In the genomic region with DNA sequence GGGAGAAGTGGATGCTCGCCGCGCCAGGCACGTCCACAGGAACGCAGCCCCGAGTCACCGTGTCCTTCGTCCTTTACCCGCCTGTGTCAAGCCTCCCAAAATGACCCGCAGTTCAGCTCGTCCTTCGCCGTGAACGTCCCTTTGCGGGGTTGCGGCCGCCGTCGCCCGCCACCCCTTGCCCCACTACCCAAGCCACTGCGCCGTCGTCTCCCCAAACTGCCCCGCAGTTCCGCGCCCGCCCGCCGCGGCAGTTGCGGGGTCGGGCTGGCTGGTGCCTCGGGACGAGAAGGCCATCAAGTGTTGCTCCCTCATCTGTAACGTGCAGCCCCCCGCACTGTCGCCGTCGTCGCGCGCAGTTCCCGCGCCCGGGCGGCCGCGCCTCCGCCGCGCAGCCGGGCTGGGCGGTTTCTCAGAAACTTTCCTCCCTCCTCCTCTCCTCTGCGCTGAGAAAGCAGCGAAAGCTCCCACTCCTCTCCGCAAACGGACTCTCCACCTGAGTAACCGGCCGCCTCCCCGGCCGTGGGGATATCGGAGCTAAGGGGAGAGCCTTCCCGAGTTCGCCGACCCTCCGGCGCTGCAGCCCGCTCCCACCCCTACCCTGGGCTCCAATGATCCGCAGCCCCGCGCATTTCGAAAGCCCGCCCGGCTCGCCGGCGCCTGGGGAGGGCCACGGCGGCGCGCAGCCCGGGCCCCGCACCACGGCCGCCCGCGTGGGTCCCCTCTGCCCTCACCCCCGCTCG, we compare ENCODE assay signal across 8 cellular contexts. TPM values are rescaled to one million over a fixed set of nuclear protein-coding genes. Genes with fewer than 3 reads are reported as not detected.
DNase-seq lines count a peak whose midpoint lies in the region; ATAC-seq and TF ChIP-seq lines count a peak whose summit lies in the region.

No MANE protein-coding gene starts in this region.

- peak overlapping the region; percentile 75 for H3K4me3 ChIP-seq in NT2/D1 (ENCODE audit: insufficient read length, low read depth)
- peak overlapping the region; percentile 82 for H3K4me3 ChIP-seq in trophoblast cell (ENCODE audit: low read depth, low read length)

- H4K8ac ChIP-seq in trophoblast cell (ENCODE audit: low read depth, low read length) = peak overlapping the region; percentile 64

- H3K9me3 ChIP-seq in NT2/D1 (ENCODE audit: insufficient read depth, low read length) (no peaks in the 10 kb centered on the region), trophoblast cell (ENCODE audit: insufficient read depth, low read depth, low read length) (no peaks in the 10 kb centered on the region)

- peak; percentile 30 for ATAC-seq in Right ventricle myocardium superior (ENCODE audit: poor library complexity)
- ATAC-seq in GM18520 (IDR thresholded peaks at IDR 0.05; ENCODE audit: unreplicated experiment) = no peak

- peak overlapping the region; percentile 65 for H3K18ac ChIP-seq in trophoblast cell (ENCODE audit: low read length)

- peak overlapping the region; percentile 53 for H3K4ac ChIP-seq in trophoblast cell (ENCODE audit: low read depth, low read length)

- peak overlapping the region; percentile 84 for H3K27ac ChIP-seq in trophoblast cell (ENCODE audit: low read depth, low read length)

- WGBS in trophoblast cell (ENCODE audit: extremely low coverage, insufficient coverage, insufficient read length) = no CpG with 5 or more reads among the region's 89 CpGs

- H3K9ac ChIP-seq in NT2/D1 (ENCODE audit: insufficient read length, low read depth) (peak overlapping the region; percentile 96), trophoblast cell (ENCODE audit: low read length) (peak overlapping the region; percentile 91)

- peak overlapping the region; percentile 70 for H3K14ac ChIP-seq in trophoblast cell (ENCODE audit: low read length)

- TF ChIP-seq CTCF in GM10266 (IDR thresholded peaks at IDR 0.05; ENCODE audit: control insufficient read depth, insufficient read depth, low read depth, missing control alignments) = no peak

- peaks cover 7% of the 10 kb centered on the region for H3K4me1 ChIP-seq in NT2/D1 (ENCODE audit: insufficient read depth, insufficient read length)
- peaks cover 2 to 7% of the 10 kb centered on the region in 2 experiments for H3K4me1 ChIP-seq in trophoblast cell (ENCODE audit: control insufficient read depth in 1 of 2, insufficient read depth in 2 of 2, low read length in 2 of 2)

- intact Hi-C loops in Right ventricle myocardium superior (cut with DNase I) = no loop called here

- H3K36me3 ChIP-seq in NT2/D1 (ENCODE audit: insufficient read depth, insufficient read length, low read length) (peaks cover 44% of the 10 kb centered on the region), trophoblast cell (ENCODE audit: control insufficient read depth in 1 of 2, insufficient read depth in 2 of 2, low read length in 2 of 2) (peaks cover 0 to 5% of the 10 kb centered on the region in 2 experiments)

- H4K91ac ChIP-seq in trophoblast cell (ENCODE audit: low read depth, low read length) = peak overlapping the region; percentile 90

- no peaks in the 10 kb centered on the region for H3K27me3 ChIP-seq in NT2/D1 (ENCODE audit: insufficient read depth, insufficient read length)
- no peaks in the 10 kb centered on the region for H3K27me3 ChIP-seq in trophoblast cell (ENCODE audit: insufficient read depth, low read length)

- peak overlapping the region; percentile 64 for H4K12ac ChIP-seq in trophoblast cell (ENCODE audit: low read depth, low read length)

- peak overlapping the region; percentile 99 for H3K4me2 ChIP-seq in trophoblast cell (ENCODE audit: low read length)

- H3K23ac ChIP-seq in trophoblast cell (ENCODE audit: low read length) = no peak overlapping the region

- DNase-seq in GM10266 (ENCODE audit: extremely low spot score) (peak; percentile 51), NT2/D1 (ENCODE audit: low read depth, low spot score) (no peak), Right ventricle myocardium superior (peak; percentile 60), trophoblast cell (peak; percentile 38 to 72), mucosa of gallbladder (ENCODE audit: low spot score) (no peak), NCI-H2196 treated with DMSO at 0.1 percent for 48 hours (lab: John Stamatoyannopoulos, UW; ENCODE audit: unreplicated experiment) (no peak)
- peak; percentile 54 for DNase-seq in activated naive CD4-positive, alpha-beta T cell treated with Interleukin-2 at 50 U/mL for 16 hours

- peak overlapping the region; percentile 83 for H2BK5ac ChIP-seq in trophoblast cell (ENCODE audit: low read depth, low read length, poor library complexity)

- peaks cover 11% of the 10 kb centered on the region for H3K79me2 ChIP-seq in trophoblast cell (ENCODE audit: control insufficient read depth, insufficient read depth, low read length, poor library complexity)

- H2BK12ac ChIP-seq in trophoblast cell (ENCODE audit: low read length) = peak overlapping the region; percentile 21

- no peak overlapping the region for H2AK5ac ChIP-seq in trophoblast cell (ENCODE audit: low read length)

- peaks cover 19% of the 10 kb centered on the region for H3K79me1 ChIP-seq in trophoblast cell (ENCODE audit: low read length)

- H2AFZ ChIP-seq in trophoblast cell (ENCODE audit: insufficient read depth, low read length, poor library complexity) = peak overlapping the region; percentile 91

- H2BK120ac ChIP-seq in trophoblast cell (ENCODE audit: insufficient read depth, low read length, poor library complexity) = peak overlapping the region; percentile 60

RNA-seq across cellular contexts. Expression of a gene that starts 6.7 kb away (rescaled TPM):
- total RNA-seq in Right ventricle myocardium superior (37.5 TPM), mucosa of gallbladder (63.0 TPM)
- polyA plus RNA-seq in trophoblast cell (2013) = 14.3 and 15.3 TPM in 2 replicates

RNA-seq across cellular contexts. Expression of a gene that starts 27.9 kb away (rescaled TPM):
- total RNA-seq in Right ventricle myocardium superior = not detected
- 3.1 and 3.5 TPM in 2 replicates for polyA plus RNA-seq in trophoblast cell (2013)
- 0.26 TPM for total RNA-seq in mucosa of gallbladder

Comparison
In these comparisons a context has a peak if more than half of its experiments do, and no peak if none do; other contexts are left out.
1. DNase-seq: peak in GM10266 (single experiment), activated naive CD4-positive, alpha-beta T cell treated with Interleukin-2 at 50 U/mL for 16 hours (single experiment), Right ventricle myocardium superior (single experiment) and trophoblast cell (2 of 2); none in NT2/D1 (single experiment), mucosa of gallbladder (single experiment) and NCI-H2196 treated with DMSO at 0.1 percent for 48 hours (single experiment).